23 cellular contexts compared by ENCODE assay signal in genomic region chr18:69795785-69796184, GRCh38.
DNase-seq lines count a peak whose midpoint lies in the region; ATAC-seq, FAIRE-seq and TF ChIP-seq lines count a peak whose summit lies in the region.
"Had no signal": no experiment of that assay in that cellular context is flagged by ENCODE, and none has a peak within 500 bp of the region (broad histone marks: within the 10 kb centered on the region; RNA-seq: fewer than 3 reads in every experiment).

No MANE protein-coding gene starts in this region.

- 93% methylated on average over 5 of the region's 5 CpGs; no CpG with 5 or more reads in 1 of the 2 experiments for WGBS in H1 (ENCODE audit: extremely low coverage in 1 of 2, insufficient coverage in 1 of 2, insufficient read length in 1 of 2, insufficient replicate concordance in 2 of 2, low coverage in 1 of 2, low lambda C conversion rate in 2 of 2, missing lambda C conversion rate in 1 of 2), 2 experiments
- WGBS in heart left ventricle, 4 donors, result 74 to 81% (median 79%) methylated on average over 5 of the region's 5 CpGs

- H3K14ac ChIP-seq in H1 (ENCODE audit: insufficient read length), result no peak overlapping the region

- no peak for TF ChIP-seq CTCF in C4-2B (conservative IDR thresholded peaks at IDR 0.05)
- no peak for TF ChIP-seq CTCF in H1 (IDR thresholded peaks at IDR 0.05; ENCODE audit: control extremely low read depth in 1 of 3, insufficient read depth in 1 of 3, low read depth in 1 of 3, low read length in 3 of 3)
- TF ChIP-seq CTCF in neural progenitor cell (IDR thresholded peaks at IDR 0.05), result no peak
- no peak for TF ChIP-seq CTCF in CD14-positive monocyte (IDR thresholded peaks at IDR 0.05)
- TF ChIP-seq CTCF in heart left ventricle (IDR thresholded peaks at IDR 0.05), result no peak

- H4K8ac ChIP-seq in H1 (ENCODE audit: extremely low read depth, insufficient read depth, low read length), result no peak overlapping the region

- DNase-seq in NCI-H146 treated with DMSO at 0.1 percent for 48 hours (lab: John Stamatoyannopoulos, UW; ENCODE audit: unreplicated experiment) (peak; percentile 31), H1 (ENCODE audit: low read depth in 1 of 2, low spot score in 2 of 2) (no peak), neural progenitor cell (ENCODE audit: low spot score) (peak; percentile 48), CD14-positive monocyte (ENCODE audit: low spot score) (no peak), NCI-H2196 treated with DMSO at 0.1 percent for 48 hours (lab: John Stamatoyannopoulos, UW; ENCODE audit: unreplicated experiment) (no peak), heart left ventricle (no peak)
- DNase-seq: activated gamma-delta T cell; aorta; CD4-positive, alpha-beta T cell; effector CD4-positive, alpha-beta T cell; NCI-H1694 treated with DMSO at 0.1 percent for 48 hours; NCI-H524 treated with DMSO at 0.1 percent for 48 hours; nucleus accumbens; small intestine; stimulated activated naive CD8-positive, alpha-beta T cell treated with anti-CD3 and anti-CD28 coated beads, Interleukin-15, Interleukin-2, amounts not matched to agents 100 U/mL and 50 U/mL, for 24 hours; SW 1271 had no signal

- H3K9me3 ChIP-seq in H1 (ENCODE audit: insufficient read depth in 2 of 2, low read depth in 1 of 2, low read length in 1 of 2) (no peaks in the 10 kb centered on the region), neural progenitor cell (ENCODE audit: low read depth) (no peaks in the 10 kb centered on the region), heart left ventricle (peaks cover 0 to 13% (median 0%) of the 10 kb centered on the region in 12 donors)

- H3K56ac ChIP-seq in H1 (replicated peaks; ENCODE audit: insufficient read length, low read depth, low read length), result no peak overlapping the region

- FAIRE-seq in H1 (lab: Jason Lieb, UNC), result no peak
- FAIRE-seq: frontal cortex, GM12891, small intestine had no signal

- TF ChIP-seq EP300 in H1 (IDR thresholded peaks at IDR 0.05; ENCODE audit: borderline replicate concordance in 1 of 2, low read depth in 2 of 2, low read length in 2 of 2), result no peak

- no peaks in the 10 kb centered on the region for H3K79me1 ChIP-seq in H1 (ENCODE audit: low read depth, low read length)

- no peak overlapping the region for H3K18ac ChIP-seq in H1 (ENCODE audit: extremely low read depth, low read length)

- no peak overlapping the region for H3K4ac ChIP-seq in H1 (replicated peaks; ENCODE audit: insufficient read length, low read depth, low read length)

- no peaks in the 10 kb centered on the region for H3K79me2 ChIP-seq in H1 (ENCODE audit: control insufficient read depth in 1 of 2, insufficient read depth in 2 of 2, low read length in 2 of 2)
- no peaks in the 10 kb centered on the region for H3K79me2 ChIP-seq in neural progenitor cell (ENCODE audit: low read depth)

- H3F3A ChIP-seq in neural progenitor cell (ENCODE audit: low read depth), result peaks cover 5% of the 10 kb centered on the region

- H3K4me1 ChIP-seq in H1 (replicated peaks in 1 of 4; ENCODE audit: control insufficient read depth in 3 of 4, insufficient read depth in 4 of 4, low read length in 3 of 4), result no peaks in the 10 kb centered on the region
- H3K4me1 ChIP-seq in neural progenitor cell, result peaks cover 13% of the 10 kb centered on the region
- H3K4me1 ChIP-seq in heart left ventricle, result no peaks in the 10 kb centered on the region

- no peak overlapping the region for H4K91ac ChIP-seq in H1 (replicated peaks; ENCODE audit: insufficient read length, low read length)

- TF ChIP-seq RAD21 in H1 (IDR thresholded peaks at IDR 0.05 in 1 of 2, conservative IDR thresholded peaks at IDR 0.05 in 1 of 2; ENCODE audit: low read depth in 2 of 2, low read length in 2 of 2), result no peak

- peaks cover 17% of the 10 kb centered on the region for H3K9me3 Mint-ChIP-seq in neural progenitor cell
- H3K9me3 Mint-ChIP-seq in CD14-positive monocyte, result peaks cover 0 to 6% (median 2%) of the 10 kb centered on the region in 7 donors
- H3K9me3 Mint-ChIP-seq: CD4-positive, alpha-beta T cell had no signal

- no peak overlapping the region for H4K5ac ChIP-seq in H1 (ENCODE audit: insufficient read length, low read depth, low read length)

- H3K9ac ChIP-seq in H1 (replicated peaks in 1 of 4; ENCODE audit: extremely low read depth in 1 of 4, low read depth in 3 of 4, low read length in 3 of 4) (no peak overlapping the region), neural progenitor cell (no peak overlapping the region)

- no peak overlapping the region for H2BK15ac ChIP-seq in H1 (ENCODE audit: low read length)

- no peak overlapping the region for H3K23ac ChIP-seq in H1 (ENCODE audit: insufficient read length)

- H2AK5ac ChIP-seq in H1 (ENCODE audit: low read depth, low read length), result no peak overlapping the region

- CTCF ChIA-PET in H1 (lab: Charles Lee; ENCODE audit: partially characterized antibody), result interaction anchor here (0.6 to 1.2 kb wide), 2 partner anchors 204 to 515 kb away, joined by 3 to 4 read pairs; no protein-coding TSS in a partner anchor

- H3K4me3 ChIP-seq in H1 (ENCODE audit: extremely low read depth in 1 of 4, insufficient read depth in 2 of 4, low read depth in 3 of 4, low read length in 4 of 4) (no peak overlapping the region), neural progenitor cell (no peak overlapping the region), heart left ventricle (no peak overlapping the region)

- H2BK12ac ChIP-seq in H1 (ENCODE audit: low read depth, low read length), result no peak overlapping the region

- H3K4me1 Mint-ChIP-seq in neural progenitor cell, result peaks cover 31% of the 10 kb centered on the region
- no peaks in the 10 kb centered on the region for H3K4me1 Mint-ChIP-seq in CD14-positive monocyte
- H3K4me1 Mint-ChIP-seq: memory B cell had no signal

- no peaks in the 10 kb centered on the region for H4K20me1 ChIP-seq in H1 (replicated peaks in 1 of 2; ENCODE audit: control insufficient read depth in 1 of 2, insufficient read depth in 2 of 2, low read length in 2 of 2)
- H4K20me1 ChIP-seq in neural progenitor cell (ENCODE audit: low read depth), result no peaks in the 10 kb centered on the region

- H3K27ac Mint-ChIP-seq in neural progenitor cell (peak overlapping the region; percentile 86), CD14-positive monocyte (no peak overlapping the region)
- H3K27ac Mint-ChIP-seq: CD4-positive, alpha-beta T cell; memory B cell had no signal

- POLR2A ChIA-PET in H1 (lab: Charles Lee; ENCODE audit: partially characterized antibody), result no interaction called here

- no peaks in the 10 kb centered on the region for H3K23me2 ChIP-seq in H1 (ENCODE audit: low read depth, low read length)

- H3K27me3 Mint-ChIP-seq in neural progenitor cell (ENCODE audit: insufficient read depth, low read depth), result no peaks in the 10 kb centered on the region
- H3K27me3 Mint-ChIP-seq in CD14-positive monocyte (ENCODE audit: low read depth in 3 of 3), result no peaks in the 10 kb centered on the region
- H3K27me3 Mint-ChIP-seq: CD4-positive, alpha-beta T cell had no signal

- peak overlapping the region; percentile 46; the same call in 1 of the 2 replicates for H2AFZ ChIP-seq in H1 (ENCODE audit: low read length)
- peak overlapping the region; percentile 45 for H2AFZ ChIP-seq in neural progenitor cell (replicated peaks)

- H2BK20ac ChIP-seq in H1 (ENCODE audit: low read length), result no peak overlapping the region

- H3K27me3 ChIP-seq in H1 (replicated peaks in 1 of 4; ENCODE audit: control insufficient read depth in 3 of 4, extremely low read depth in 1 of 4, insufficient read depth in 3 of 4, low read length in 3 of 4) (no peaks in the 10 kb centered on the region), neural progenitor cell (no peaks in the 10 kb centered on the region), heart left ventricle (no peaks in the 10 kb centered on the region)

- H3K4me3 Mint-ChIP-seq in neural progenitor cell (peak overlapping the region; percentile 41), CD14-positive monocyte (no peak overlapping the region)
- H3K4me3 Mint-ChIP-seq: CD4-positive, alpha-beta T cell; memory B cell had no signal

- no peak overlapping the region for H3K4me2 ChIP-seq in H1 (ENCODE audit: insufficient read depth in 1 of 2, low read depth in 2 of 2, low read length in 2 of 2)
- H3K4me2 ChIP-seq in neural progenitor cell, result peak overlapping the region; percentile 20

- ATAC-seq in GM19452 (IDR thresholded peaks at IDR 0.05; ENCODE audit: unreplicated experiment) (no peak), heart left ventricle (no peak)
- ATAC-seq: Panc1; stimulated activated naive CD8-positive, alpha-beta T cell treated with anti-CD3 and anti-CD28 coated beads, Interleukin-15, Interleukin-2, amounts not matched to agents 100 U/mL and 50 U/mL, for 24 hours had no signal

- peaks cover 6% of the 10 kb centered on the region for H3K36me3 Mint-ChIP-seq in neural progenitor cell
- H3K36me3 Mint-ChIP-seq in CD14-positive monocyte, result no peaks in the 10 kb centered on the region
- H3K36me3 Mint-ChIP-seq: memory B cell had no signal

- no peak overlapping the region for H2BK120ac ChIP-seq in H1 (replicated peaks; ENCODE audit: low read depth, low read length)

- intact Hi-C loops in CD14-positive monocyte (cut with micrococcal nuclease) (no loop called here), heart left ventricle (cut with DNase I) (no loop called here)

- H3K27ac ChIP-seq in C4-2B, result 0 out of 2 replicates have a peak overlapping the region, but pooled peaks have one; percentile 18
- no peak overlapping the region for H3K27ac ChIP-seq in H1 (ENCODE audit: low read depth, low read length)
- peak overlapping the region; percentile 54 for H3K27ac ChIP-seq in neural progenitor cell
- H3K27ac ChIP-seq in heart left ventricle, result no peak overlapping the region
- H3K27ac ChIP-seq: VCaP had no signal

- TF ChIP-seq POLR2A in H1 (IDR thresholded peaks at IDR 0.05; ENCODE audit: control extremely low read depth in 1 of 2, low read depth in 2 of 2, low read length in 2 of 2) (no peak), heart left ventricle (IDR thresholded peaks at IDR 0.05) (no peak)

- no peaks in the 10 kb centered on the region for H3K36me3 ChIP-seq in H1 (ENCODE audit: control insufficient read depth in 2 of 4, insufficient read depth in 4 of 4, low read length in 3 of 4)
- no peaks in the 10 kb centered on the region for H3K36me3 ChIP-seq in neural progenitor cell
- H3K36me3 ChIP-seq in heart left ventricle, result no peaks in the 10 kb centered on the region

- H2BK5ac ChIP-seq in H1 (ENCODE audit: low read depth, low read length), result no peak overlapping the region

TF ChIP-seq in H1, 55 proteins besides CTCF, POLR2A, EP300 and RAD21 (continues in another document):
- TF ChIP-seq MAX (IDR thresholded peaks at IDR 0.05) (no peak), KDM4A (IDR thresholded peaks at IDR 0.05; ENCODE audit: low read depth, low read length, severe bottlenecking) (no peak), SP1 (IDR thresholded peaks at IDR 0.05; ENCODE audit: low read depth, low read length) (no peak), TAF1 (IDR thresholded peaks at IDR 0.05; ENCODE audit: low read depth, low read length) (no peak), RFX5 (IDR thresholded peaks at IDR 0.05; ENCODE audit: borderline replicate concordance, low read depth, low read length) (no peak), HDAC6 (IDR thresholded peaks at IDR 0.05; ENCODE audit: low read depth, low read length) (no peak)

Comparison
In these comparisons a context has a peak if more than half of its experiments do, and no peak if none do; other contexts are left out.
1. H3K27ac ChIP-seq: peak in C4-2B (single experiment) and neural progenitor cell (single experiment); none in H1 (single experiment) and heart left ventricle (0 of 12).
2. DNase-seq: peak in NCI-H146 treated with DMSO at 0.1 percent for 48 hours (single experiment) and neural progenitor cell (single experiment); none in H1 (0 of 2), CD14-positive monocyte (single experiment), NCI-H2196 treated with DMSO at 0.1 percent for 48 hours (single experiment) and heart left ventricle (0 of 5).